8 cellular contexts compared by ENCODE assay signal in the genomic region with DNA sequence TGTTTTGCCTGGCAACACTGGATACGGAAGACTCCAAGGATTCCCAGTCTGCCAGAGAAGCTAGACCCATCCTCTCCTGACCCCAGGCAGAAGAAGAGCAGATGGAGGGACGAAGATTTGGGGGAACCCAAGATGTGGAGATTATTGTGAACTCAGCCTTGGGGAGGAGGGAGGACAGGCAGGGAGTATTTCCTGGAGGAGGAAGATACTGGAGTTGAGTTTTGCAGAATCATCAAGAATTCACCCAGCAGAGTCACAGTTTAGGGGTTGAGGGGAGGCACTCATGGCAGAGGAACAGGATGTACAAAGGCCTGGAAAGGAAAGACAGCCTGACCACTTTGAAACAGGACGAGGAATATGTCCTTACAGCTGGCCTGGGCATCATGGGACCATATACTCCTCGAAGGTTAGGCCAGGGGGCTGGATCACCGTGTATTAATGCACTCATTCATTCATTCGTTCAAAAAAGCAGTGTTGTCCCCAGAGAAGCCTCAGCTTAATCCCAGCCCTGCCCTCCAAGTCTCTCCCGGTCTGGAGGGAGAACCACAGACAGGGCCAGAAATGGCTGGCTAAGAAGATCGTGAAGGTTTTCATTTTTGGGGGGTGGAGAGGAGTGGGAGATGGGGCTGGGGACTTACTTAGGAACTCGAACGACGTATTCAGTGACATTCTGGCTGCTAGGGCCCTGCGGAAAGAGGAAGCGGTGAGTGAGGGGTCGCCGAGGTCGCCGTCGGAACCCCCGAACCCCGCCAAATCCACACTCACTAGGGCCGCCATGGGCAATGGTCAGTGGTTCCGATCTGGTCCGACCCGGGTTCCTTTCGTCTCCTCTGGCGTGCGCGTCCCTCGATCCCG. TPM values are rescaled to one million over a fixed set of nuclear protein-coding genes. Genes with fewer than 3 reads are reported as not detected.
DNase-seq lines count a peak whose midpoint lies in the region; ATAC-seq, FAIRE-seq and TF ChIP-seq lines count a peak whose summit lies in the region.

No MANE protein-coding gene starts in this region.

- no peak for TF ChIP-seq POLR2A in H1 (IDR thresholded peaks at IDR 0.05; ENCODE audit: control extremely low read depth in 1 of 2, low read depth in 2 of 2, low read length in 2 of 2)

- H2BK120ac ChIP-seq in H1 (replicated peaks; ENCODE audit: low read depth, low read length) = no peak overlapping the region

- peak overlapping the region; percentile 93 for H3K9ac ChIP-seq in OCI-LY1 (ENCODE audit: low read length)
- peak overlapping the region; percentile 77 to 92 (median 86) for H3K9ac ChIP-seq in H1 (replicated peaks in 1 of 4; ENCODE audit: extremely low read depth in 1 of 4, low read depth in 3 of 4, low read length in 3 of 4)

- TF ChIP-seq RAD21 in H1 (IDR thresholded peaks at IDR 0.05 in 1 of 2, conservative IDR thresholded peaks at IDR 0.05 in 1 of 2; ENCODE audit: low read depth in 2 of 2, low read length in 2 of 2) = no peak

- POLR2A ChIA-PET in H1 (lab: Charles Lee; ENCODE audit: partially characterized antibody) = interaction anchor here (1.0 to 9.9 kb wide), 6 partner anchors 9 to 71 kb away, joined by 3 to 81 read pairs (median 4); a partner anchor contains a TSS

- peaks cover 32% of the 10 kb centered on the region for H3K36me3 ChIP-seq in OCI-LY1 (ENCODE audit: insufficient read depth, low read length)
- H3K36me3 ChIP-seq in H1 (ENCODE audit: control insufficient read depth in 2 of 4, insufficient read depth in 4 of 4, low read length in 3 of 4) = peaks cover 12 to 32% (median 20%) of the 10 kb centered on the region in 4 experiments
- peaks cover 34% of the 10 kb centered on the region for H3K36me3 ChIP-seq in osteoblast (ENCODE audit: insufficient read depth, low read length)

- H2BK5ac ChIP-seq in H1 (ENCODE audit: low read depth, low read length) = 0 out of 2 replicates have a peak overlapping the region, but pooled peaks have one; percentile 91

- H4K5ac ChIP-seq in H1 (ENCODE audit: insufficient read length, low read depth, low read length) = peak overlapping the region; percentile 37

- no peak for TF ChIP-seq EP300 in H1 (IDR thresholded peaks at IDR 0.05; ENCODE audit: borderline replicate concordance in 1 of 2, low read depth in 2 of 2, low read length in 2 of 2)

- H3K27me3 ChIP-seq in OCI-LY1 (ENCODE audit: insufficient read depth, low read length) = no peaks in the 10 kb centered on the region
- no peaks in the 10 kb centered on the region for H3K27me3 ChIP-seq in H1 (replicated peaks in 1 of 4; ENCODE audit: control insufficient read depth in 3 of 4, extremely low read depth in 1 of 4, insufficient read depth in 3 of 4, low read length in 3 of 4)
- H3K27me3 ChIP-seq in osteoblast (ENCODE audit: insufficient read depth, low read length) = no peaks in the 10 kb centered on the region

- peak overlapping the region; percentile 36 for H3K27ac ChIP-seq in OCI-LY1 (ENCODE audit: low read depth, low read length, poor library complexity, severe bottlenecking)
- H3K27ac ChIP-seq in H1 (ENCODE audit: low read depth, low read length) = peak overlapping the region; percentile 89
- H3K27ac ChIP-seq in osteoblast (ENCODE audit: low read depth, low read length) = peak overlapping the region; percentile 98

- no peak overlapping the region for H3K56ac ChIP-seq in H1 (replicated peaks; ENCODE audit: insufficient read length, low read depth, low read length)

- DNase-seq in GM12864 (ENCODE audit: low read depth) (no peak), H1 (ENCODE audit: low read depth in 1 of 2, low spot score in 2 of 2) (no peak), osteoblast (ENCODE audit: insufficient read length, low spot score, missing footprints) (peak; percentile 68), NCI-H2196 (lab: John Stamatoyannopoulos, UW; ENCODE audit: unreplicated experiment) (no peak)

- FAIRE-seq in H1 (lab: Jason Lieb, UNC) = no peak

- 0 out of 2 replicates have a peak overlapping the region, but pooled peaks have one; percentile 24 for H2AFZ ChIP-seq in OCI-LY1 (ENCODE audit: low read length)
- no peak overlapping the region; the same call in 1 of the 2 replicates for H2AFZ ChIP-seq in H1 (ENCODE audit: low read length)
- H2AFZ ChIP-seq in osteoblast (ENCODE audit: low read length) = peak overlapping the region; percentile 100

- H4K91ac ChIP-seq in H1 (replicated peaks; ENCODE audit: insufficient read length, low read length) = no peak overlapping the region

- H3K9me3 ChIP-seq in OCI-LY1 (ENCODE audit: low read length) (no peaks in the 10 kb centered on the region), H1 (ENCODE audit: insufficient read depth in 2 of 2, low read depth in 1 of 2, low read length in 1 of 2) (no peaks in the 10 kb centered on the region), osteoblast (ENCODE audit: low read depth, low read length) (no peaks in the 10 kb centered on the region)

- H3K79me2 ChIP-seq in OCI-LY1 (ENCODE audit: insufficient read depth, low read length) = peaks cover 5% of the 10 kb centered on the region; the same call in 1 of the 2 replicates
- peaks cover 5 to 20% of the 10 kb centered on the region in 2 experiments; a peak in 3 of 4 replicates for H3K79me2 ChIP-seq in H1 (ENCODE audit: control insufficient read depth in 1 of 2, insufficient read depth in 2 of 2, low read length in 2 of 2)
- peaks cover 23% of the 10 kb centered on the region for H3K79me2 ChIP-seq in osteoblast (ENCODE audit: insufficient read depth, low read length)

- TF ChIP-seq CTCF in GM12864 (IDR thresholded peaks at IDR 0.05; ENCODE audit: low read depth, low read length, missing control alignments) = no peak
- no peak for TF ChIP-seq CTCF in OCI-LY1 (IDR thresholded peaks at IDR 0.05; ENCODE audit: low read length)
- TF ChIP-seq CTCF in H1 (IDR thresholded peaks at IDR 0.05; ENCODE audit: control extremely low read depth in 1 of 3, insufficient read depth in 1 of 3, low read depth in 1 of 3, low read length in 3 of 3) = no peak
- no peak for TF ChIP-seq CTCF in osteoblast (IDR thresholded peaks at IDR 0.05; ENCODE audit: extremely low read depth, low read depth, low read length)

- 11% methylated on average over 22 of the region's 30 CpGs; no CpG with 5 or more reads in 1 of the 2 experiments for WGBS in H1 (ENCODE audit: extremely low coverage in 1 of 2, insufficient coverage in 1 of 2, insufficient read length in 1 of 2, insufficient replicate concordance in 2 of 2, low coverage in 1 of 2, low lambda C conversion rate in 2 of 2, missing lambda C conversion rate in 1 of 2), 2 experiments

- H3K9me2 ChIP-seq in OCI-LY1 (ENCODE audit: low read depth, low read length) = no peaks in the 10 kb centered on the region

- H3K4me3 ChIP-seq in GM12864 (ENCODE audit: low read depth, low read length) = peak overlapping the region; percentile 88
- peak overlapping the region; percentile 95 for H3K4me3 ChIP-seq in OCI-LY1 (ENCODE audit: low read depth, low read length, poor library complexity, severe bottlenecking)
- H3K4me3 ChIP-seq in H1 (ENCODE audit: extremely low read depth in 1 of 4, insufficient read depth in 2 of 4, low read depth in 3 of 4, low read length in 4 of 4) = peak overlapping the region; percentile 72 to 99 (median 90)
- peak overlapping the region; percentile 94 for H3K4me3 ChIP-seq in osteoblast (ENCODE audit: insufficient read depth, low read length)

- peak overlapping the region; percentile 77 for H4K8ac ChIP-seq in H1 (ENCODE audit: extremely low read depth, insufficient read depth, low read length)

- peak overlapping the region; percentile 6 for H3K4ac ChIP-seq in H1 (replicated peaks; ENCODE audit: insufficient read length, low read depth, low read length)

- H3K4me1 ChIP-seq in OCI-LY1 (ENCODE audit: insufficient read depth, low read length, severe bottlenecking) (peaks cover 16% of the 10 kb centered on the region), H1 (replicated peaks in 1 of 4; ENCODE audit: control insufficient read depth in 3 of 4, insufficient read depth in 4 of 4, low read length in 3 of 4) (peaks cover 0 to 8% (median 7%) of the 10 kb centered on the region in 4 experiments; a peak in 5 of 7 replicates), osteoblast (ENCODE audit: insufficient read depth, low read length) (peaks cover 10% of the 10 kb centered on the region)

- H3K79me1 ChIP-seq in H1 (ENCODE audit: low read depth, low read length) = peaks cover 6% of the 10 kb centered on the region

- no peak overlapping the region for H3K18ac ChIP-seq in H1 (ENCODE audit: extremely low read depth, low read length)

- H3K14ac ChIP-seq in H1 (ENCODE audit: insufficient read length) = no peak overlapping the region

- CTCF ChIA-PET in H1 (lab: Charles Lee; ENCODE audit: partially characterized antibody) = interaction anchor here (0.9 to 1.5 kb wide), 3 partner anchors 16 to 176 kb away, joined by 3 to 5 read pairs (median 4); no protein-coding TSS in a partner anchor

- H2AK5ac ChIP-seq in H1 (ENCODE audit: low read depth, low read length) = no peak overlapping the region

- ATAC-seq in HG03342 (IDR thresholded peaks at IDR 0.05; ENCODE audit: unreplicated experiment) (no peak), GM18909 (IDR thresholded peaks at IDR 0.05; ENCODE audit: poor library complexity, unreplicated experiment) (no peak), HG03457 (IDR thresholded peaks at IDR 0.05; ENCODE audit: unreplicated experiment) (no peak)

- no peak overlapping the region for H2BK20ac ChIP-seq in H1 (ENCODE audit: low read length)

- no peak overlapping the region for H2BK15ac ChIP-seq in H1 (ENCODE audit: low read length)

- H3K23me2 ChIP-seq in H1 (ENCODE audit: low read depth, low read length) = peaks cover 7% of the 10 kb centered on the region

- H4K20me1 ChIP-seq in OCI-LY1 (ENCODE audit: insufficient read depth, low read length) = no peaks in the 10 kb centered on the region
- H4K20me1 ChIP-seq in H1 (replicated peaks in 1 of 2; ENCODE audit: control insufficient read depth in 1 of 2, insufficient read depth in 2 of 2, low read length in 2 of 2) = peaks cover 0 to 4% of the 10 kb centered on the region in 2 experiments
- peaks cover 2% of the 10 kb centered on the region for H4K20me1 ChIP-seq in osteoblast (ENCODE audit: insufficient read depth, low read length)

- peak overlapping the region; percentile 98 for H3K4me2 ChIP-seq in OCI-LY1 (ENCODE audit: low read length)
- H3K4me2 ChIP-seq in H1 (ENCODE audit: insufficient read depth in 1 of 2, low read depth in 2 of 2, low read length in 2 of 2) = peak overlapping the region; percentile 95 to 96
- peak overlapping the region; percentile 98 for H3K4me2 ChIP-seq in osteoblast (ENCODE audit: insufficient read depth, low read length)

- no peaks in the 10 kb centered on the region; the same call in 1 of the 2 replicates for H3F3A ChIP-seq in OCI-LY1 (ENCODE audit: insufficient read depth, low read length)

- no peak overlapping the region for H3K23ac ChIP-seq in H1 (ENCODE audit: insufficient read length)

- H2BK12ac ChIP-seq in H1 (ENCODE audit: low read depth, low read length) = no peak overlapping the region

RNA-seq across cellular contexts. Expression of a gene that starts 0.5 kb away (rescaled TPM):
- total RNA-seq in H1 (2021; fragmentation: NEBNext Ultra II Directional; extraction: Animal tissue kit (Norgen Biotek cat#: 25700)) = 56.3 and 60.8 TPM in 2 replicates
- 29.3 and 38.5 TPM in 2 replicates for polyA plus RNA-seq in H1 (2011; rRNA removed)
- 62.3 TPM for polyA plus RNA-seq in H1 (2011; cell fraction: cytosol; rRNA removed)
- 44.0 TPM for polyA plus RNA-seq in H1 (2011; cell fraction: nucleus; rRNA removed)
- polyA plus RNA-seq in H1 (2012, experiment 1 of 2) = 62.5 to 69.8 TPM (median 66.6 TPM) in 4 replicates
- polyA plus RNA-seq in H1 (2012, experiment 2 of 2) = 35.4 TPM
- polyA plus RNA-seq in H1 (2013, experiment 1 of 2) = 56.6 TPM
- polyA plus RNA-seq in H1 (2013, experiment 2 of 2) = 49.7 TPM
- polyA minus RNA-seq in H1 (2011; rRNA and poly(A)+ RNA removed) = 30.4 TPM in 2 replicates
- polyA minus RNA-seq in H1 (2011; cell fraction: cytosol; rRNA and poly(A)+ RNA removed) = 33.5 TPM
- 13.9 TPM for polyA minus RNA-seq in H1 (2011; cell fraction: nucleus; rRNA and poly(A)+ RNA removed)
- total RNA-seq in osteoblast = 47.1 and 48.1 TPM in 2 replicates

RNA-seq across cellular contexts. Expression of a gene that starts 16.7 kb away (rescaled TPM):
- 1.9 and 2.1 TPM in 2 replicates for total RNA-seq in H1 (2021; fragmentation: NEBNext Ultra II Directional; extraction: Animal tissue kit (Norgen Biotek cat#: 25700))
- 1.0 and 1.4 TPM in 2 replicates for polyA plus RNA-seq in H1 (2011; rRNA removed)
- 0.67 TPM for polyA plus RNA-seq in H1 (2011; cell fraction: cytosol; rRNA removed)
- 1.1 TPM for polyA plus RNA-seq in H1 (2011; cell fraction: nucleus; rRNA removed)
- polyA plus RNA-seq in H1 (2012, experiment 1 of 2) = 1.0 to 1.3 TPM (median 1.1 TPM) in 4 replicates
- polyA plus RNA-seq in H1 (2012, experiment 2 of 2) = 1.2 TPM
- 0.83 TPM for polyA plus RNA-seq in H1 (2013, experiment 1 of 2)
- 0.81 TPM for polyA plus RNA-seq in H1 (2013, experiment 2 of 2)
- 0.51 and 0.54 TPM in 2 replicates for polyA minus RNA-seq in H1 (2011; rRNA and poly(A)+ RNA removed)
- polyA minus RNA-seq in H1 (2011; cell fraction: cytosol; rRNA and poly(A)+ RNA removed) = 2.6 TPM
- 0.60 TPM for polyA minus RNA-seq in H1 (2011; cell fraction: nucleus; rRNA and poly(A)+ RNA removed)
- 1.1 and 1.2 TPM in 2 replicates for total RNA-seq in osteoblast

RNA-seq across cellular contexts. Expression of a gene that starts 19.9 kb away (rescaled TPM):
- total RNA-seq in H1 (2021; fragmentation: NEBNext Ultra II Directional; extraction: Animal tissue kit (Norgen Biotek cat#: 25700)) = 66.3 and 75.6 TPM in 2 replicates
- 100 and 145 TPM in 2 replicates for polyA plus RNA-seq in H1 (2011; rRNA removed)
- polyA plus RNA-seq in H1 (2011; cell fraction: cytosol; rRNA removed) = 57.2 TPM
- polyA plus RNA-seq in H1 (2011; cell fraction: nucleus; rRNA removed) = 63.6 TPM
- 25.5 to 66.0 TPM (median 58.6 TPM) in 4 replicates for polyA plus RNA-seq in H1 (2012, experiment 1 of 2)
- 88.7 TPM for polyA plus RNA-seq in H1 (2012, experiment 2 of 2)
- 40.9 TPM for polyA plus RNA-seq in H1 (2013, experiment 1 of 2)
- 38.2 TPM for polyA plus RNA-seq in H1 (2013, experiment 2 of 2)
- polyA minus RNA-seq in H1 (2011; rRNA and poly(A)+ RNA removed) = 5.5 and 9.5 TPM in 2 replicates
- 29.0 TPM for polyA minus RNA-seq in H1 (2011; cell fraction: cytosol; rRNA and poly(A)+ RNA removed)
- 16.0 TPM for polyA minus RNA-seq in H1 (2011; cell fraction: nucleus; rRNA and poly(A)+ RNA removed)
- total RNA-seq in osteoblast = 48.9 and 52.1 TPM in 2 replicates

RNA-seq across cellular contexts. Expression of a gene that starts 31.1 kb away (rescaled TPM):
- 86.3 and 88.7 TPM in 2 replicates for total RNA-seq in H1 (2021; fragmentation: NEBNext Ultra II Directional; extraction: Animal tissue kit (Norgen Biotek cat#: 25700))
- 280 and 387 TPM in 2 replicates for polyA plus RNA-seq in H1 (2011; rRNA removed)
- 164 TPM for polyA plus RNA-seq in H1 (2011; cell fraction: cytosol; rRNA removed)
- polyA plus RNA-seq in H1 (2011; cell fraction: nucleus; rRNA removed) = 121 TPM
- polyA plus RNA-seq in H1 (2012, experiment 1 of 2) = 66.2 to 76.4 TPM (median 68.1 TPM) in 4 replicates
- polyA plus RNA-seq in H1 (2012, experiment 2 of 2) = 93.6 TPM
- 135 TPM for polyA plus RNA-seq in H1 (2013, experiment 1 of 2)
- 140 TPM for polyA plus RNA-seq in H1 (2013, experiment 2 of 2)
- polyA minus RNA-seq in H1 (2011; rRNA and poly(A)+ RNA removed) = 21.4 and 24.7 TPM in 2 replicates
- polyA minus RNA-seq in H1 (2011; cell fraction: cytosol; rRNA and poly(A)+ RNA removed) = 34.5 TPM
- 27.3 TPM for polyA minus RNA-seq in H1 (2011; cell fraction: nucleus; rRNA and poly(A)+ RNA removed)
- total RNA-seq in osteoblast = 31.5 and 32.4 TPM in 2 replicates

RNA-seq across cellular contexts. Expression of a gene that starts 32.2 kb away (rescaled TPM):
- 573 and 582 TPM in 2 replicates for total RNA-seq in H1 (2021; fragmentation: NEBNext Ultra II Directional; extraction: Animal tissue kit (Norgen Biotek cat#: 25700))
- polyA plus RNA-seq in H1 (2011; rRNA removed) = 143 and 235 TPM in 2 replicates
- polyA plus RNA-seq in H1 (2011; cell fraction: cytosol; rRNA removed) = 164 TPM
- polyA plus RNA-seq in H1 (2011; cell fraction: nucleus; rRNA removed) = 312 TPM
- 535 to 570 TPM (median 550 TPM) in 4 replicates for polyA plus RNA-seq in H1 (2012, experiment 1 of 2)
- polyA plus RNA-seq in H1 (2012, experiment 2 of 2) = 371 TPM
- polyA plus RNA-seq in H1 (2013, experiment 1 of 2) = 276 TPM
- polyA plus RNA-seq in H1 (2013, experiment 2 of 2) = 265 TPM
- polyA minus RNA-seq in H1 (2011; rRNA and poly(A)+ RNA removed) = 157 and 182 TPM in 2 replicates
- polyA minus RNA-seq in H1 (2011; cell fraction: cytosol; rRNA and poly(A)+ RNA removed) = 249 TPM
- polyA minus RNA-seq in H1 (2011; cell fraction: nucleus; rRNA and poly(A)+ RNA removed) = 152 TPM
- 89.9 and 90.5 TPM in 2 replicates for total RNA-seq in osteoblast

Comparison
In these comparisons a context has a peak if more than half of its experiments do, and no peak if none do; other contexts are left out.
1. H3K27ac ChIP-seq: peak in every context shown above with its lines; median percentile 98 in osteoblast; 89 in H1; 36 in OCI-LY1.